ENCODE assay signal across 20 cellular contexts in genomic region chr6:125082931-125083683, GRCh38.
DNase-seq lines count a peak whose midpoint lies in the region; TF ChIP-seq lines count a peak whose summit lies in the region.
"Had no signal": no experiment of that assay in that cellular context is flagged by ENCODE, and none has a peak within 500 bp of the region (broad histone marks: within the 10 kb centered on the region; RNA-seq: fewer than 3 reads in every experiment).

No MANE protein-coding gene starts in this region.

- H3K4me3 Mint-ChIP-seq in neural crest cell: no peak overlapping the region
- H3K4me3 Mint-ChIP-seq: CD8-positive, alpha-beta T cell had no signal

- H3K27me3 Mint-ChIP-seq in neural crest cell (ENCODE audit: low read depth): no peaks in the 10 kb centered on the region

- DNase-seq in OCI-M1 (lab: John Stamatoyannopoulos, UW) (peak; percentile 82), epithelial cell of esophagus (ENCODE audit: low read depth) (peak; percentile 78), neural crest cell (ENCODE audit: low read depth, low spot score) (no peak), activated T-cell treated with anti-CD3 and anti-CD28 coated beads for 4 hours (no peak), NCI-H226 (no peak), germinal center (ENCODE audit: low spot score) (no peak), iPS-NIHi11 (ENCODE audit: low spot score) (no peak)
- DNase-seq: C1 segment of cervical spinal cord; CD8-positive, alpha-beta T cell; DMS79 treated with DMSO at 0.1 percent for 48 hours; GF-D8; Kasumi-1; NCI-H2029; NCI-H446 treated with DMSO at 0.1 percent for 48 hours; NCI-H526; NCI-H82; NK-92 treated with Interleukin-12 subunit alpha and Interleukin-12 subunit beta, amount 100 ng/mL, for 24 hours; PC-9; Right ventricle myocardium superior had no signal

- no peak overlapping the region for H3K4me3 ChIP-seq in epithelial cell of esophagus (ENCODE audit: low read length)
- H3K4me3 ChIP-seq: PC-9, SJSA1 had no signal

- H3K9me3 Mint-ChIP-seq in neural crest cell: no peaks in the 10 kb centered on the region
- H3K9me3 Mint-ChIP-seq: CD8-positive, alpha-beta T cell had no signal

- H3K27ac Mint-ChIP-seq in neural crest cell (ENCODE audit: unreplicated experiment): peak overlapping the region; percentile 31
- H3K27ac Mint-ChIP-seq: CD8-positive, alpha-beta T cell had no signal

- no peaks in the 10 kb centered on the region for H3K4me1 Mint-ChIP-seq in neural crest cell

- TF ChIP-seq CTCF in epithelial cell of esophagus (IDR thresholded peaks at IDR 0.05; ENCODE audit: insufficient read depth, low read depth, low read length, missing control alignments) (no peak), neural crest cell (conservative IDR thresholded peaks at IDR 0.05) (no peak)

- H3K36me3 Mint-ChIP-seq in neural crest cell (ENCODE audit: low read depth): peaks cover 6% of the 10 kb centered on the region
- H3K36me3 Mint-ChIP-seq: CD8-positive, alpha-beta T cell had no signal

Comparison
In these comparisons a context has a peak if more than half of its experiments do, and no peak if none do; other contexts are left out.
1. DNase-seq: peak in OCI-M1 (single experiment) and epithelial cell of esophagus (single experiment); none in neural crest cell (single experiment), activated T-cell treated with anti-CD3 and anti-CD28 coated beads for 4 hours (single experiment), NCI-H226 (single experiment), germinal center (single experiment) and iPS-NIHi11 (single experiment).